ENCODE assay signal across 8 cellular contexts in the genomic region with DNA sequence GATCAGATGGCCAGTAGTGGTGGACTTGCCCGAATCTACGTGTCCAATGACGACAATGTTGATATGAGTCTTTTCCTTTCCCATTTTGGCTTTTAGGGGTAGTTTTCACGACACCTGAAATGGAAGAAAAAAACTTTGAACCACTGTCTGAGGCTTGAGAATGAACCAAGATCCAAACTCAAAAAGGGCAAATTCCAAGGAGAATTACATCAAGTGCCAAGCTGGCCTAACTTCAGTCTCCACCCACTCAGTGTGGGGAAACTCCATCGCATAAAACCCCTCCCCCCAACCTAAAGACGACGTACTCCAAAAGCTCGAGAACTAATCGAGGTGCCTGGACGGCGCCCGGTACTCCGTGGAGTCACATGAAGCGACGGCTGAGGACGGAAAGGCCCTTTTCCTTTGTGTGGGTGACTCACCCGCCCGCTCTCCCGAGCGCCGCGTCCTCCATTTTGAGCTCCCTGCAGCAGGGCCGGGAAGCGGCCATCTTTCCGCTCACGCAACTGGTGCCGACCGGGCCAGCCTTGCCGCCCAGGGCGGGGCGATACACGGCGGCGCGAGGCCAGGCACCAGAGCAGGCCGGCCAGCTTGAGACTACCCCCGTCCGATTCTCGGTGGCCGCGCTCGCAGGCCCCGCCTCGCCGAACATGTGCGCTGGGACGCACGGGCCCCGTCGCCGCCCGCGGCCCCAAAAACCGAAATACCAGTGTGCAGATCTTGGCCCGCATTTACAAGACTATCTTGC. TPM values are rescaled to one million over a fixed set of nuclear protein-coding genes. Genes with fewer than 3 reads are reported as not detected.
DNase-seq lines count a peak whose midpoint lies in the region; ATAC-seq and TF ChIP-seq lines count a peak whose summit lies in the region.

No MANE protein-coding gene starts in this region.

- peak overlapping the region; percentile 91 for H3K4me3 Mint-ChIP-seq in T-helper 17 cell
- H3K4me3 Mint-ChIP-seq in progenitor cell of endocrine pancreas (ENCODE audit: low read depth): peak overlapping the region; percentile 99
- H3K4me3 Mint-ChIP-seq in type B pancreatic cell: peak overlapping the region; percentile 97

- TF ChIP-seq CTCF in left ventricle myocardium inferior (IDR thresholded peaks at IDR 0.05; ENCODE audit: borderline replicate concordance): no peak
- no peak for TF ChIP-seq CTCF in progenitor cell of endocrine pancreas (IDR thresholded peaks at IDR 0.05; ENCODE audit: unreplicated experiment)
- no peak for TF ChIP-seq CTCF in type B pancreatic cell (conservative IDR thresholded peaks at IDR 0.05)

- peaks cover 11% of the 10 kb centered on the region for H3K36me3 Mint-ChIP-seq in T-helper 17 cell (ENCODE audit: low read depth)
- peaks cover 46% of the 10 kb centered on the region for H3K36me3 Mint-ChIP-seq in progenitor cell of endocrine pancreas (ENCODE audit: insufficient read depth)
- peaks cover 47% of the 10 kb centered on the region for H3K36me3 Mint-ChIP-seq in type B pancreatic cell

- peaks cover 46% of the 10 kb centered on the region for H3K27me3 ChIP-seq in left ventricle myocardium inferior (ENCODE audit: low read depth)

- H3K9me3 ChIP-seq in T-helper 17 cell (ENCODE audit: control insufficient read depth, low read length, poor library complexity, severe bottlenecking) (peaks cover 4% of the 10 kb centered on the region), left ventricle myocardium inferior (replicated peaks) (no peaks in the 10 kb centered on the region)

- intact Hi-C loops in left ventricle myocardium inferior (cut with micrococcal nuclease): loop anchor here (5.0 to 10.0 kb wide), 2 partner anchors 65 to 87 kb away; no protein-coding TSS in a partner anchor

- H3K4me1 ChIP-seq in left ventricle myocardium inferior: peaks cover 82% of the 10 kb centered on the region

- peaks cover 35% of the 10 kb centered on the region for H3K36me3 ChIP-seq in left ventricle myocardium inferior

- peak overlapping the region; percentile 95 for H3K4me3 ChIP-seq in Jurkat, Clone E6-1 (ENCODE audit: low read length)
- peak overlapping the region; percentile 90 for H3K4me3 ChIP-seq in left ventricle myocardium inferior

- H3K4me1 Mint-ChIP-seq in T-helper 17 cell (peaks cover 51% of the 10 kb centered on the region), progenitor cell of endocrine pancreas (ENCODE audit: low read depth) (peaks cover 34% of the 10 kb centered on the region), type B pancreatic cell (ENCODE audit: unreplicated experiment) (peaks cover 37% of the 10 kb centered on the region)

- H3K27ac Mint-ChIP-seq in T-helper 17 cell: peak overlapping the region; percentile 100
- H3K27ac Mint-ChIP-seq in progenitor cell of endocrine pancreas: peak overlapping the region; percentile 100
- peak overlapping the region; percentile 99 for H3K27ac Mint-ChIP-seq in type B pancreatic cell

- peaks cover 6% of the 10 kb centered on the region for H3K27me3 Mint-ChIP-seq in T-helper 17 cell
- H3K27me3 Mint-ChIP-seq in progenitor cell of endocrine pancreas: no peaks in the 10 kb centered on the region
- peaks cover 11% of the 10 kb centered on the region for H3K27me3 Mint-ChIP-seq in type B pancreatic cell

- DNase-seq in G401 (ENCODE audit: low spot score): peak; percentile 71
- no peak for DNase-seq in Jurkat, Clone E6-1 (ENCODE audit: low read depth, low spot score)
- peak; percentile 64 to 79 (median 67) for DNase-seq in T-helper 17 cell
- peak; percentile 74 for DNase-seq in amniotic epithelial cell (ENCODE audit: low read depth)
- peak; percentile 64 for DNase-seq in left ventricle myocardium inferior
- DNase-seq in progenitor cell of endocrine pancreas (ENCODE audit: low spot score, unreplicated experiment): peak; percentile 39
- DNase-seq in type B pancreatic cell (ENCODE audit: extremely low spot score, unreplicated experiment): peak; percentile 79

- H3K27ac ChIP-seq in left ventricle myocardium inferior (replicated peaks): peak overlapping the region; percentile 99

- in situ Hi-C loops in G401 (cut with HindIII; ENCODE audit: low sequenced_read_pairs): no loop called here

- H3K9me3 Mint-ChIP-seq in progenitor cell of endocrine pancreas (ENCODE audit: low read depth) (no peaks in the 10 kb centered on the region), type B pancreatic cell (no peaks in the 10 kb centered on the region)

- peak; percentile 34 for ATAC-seq in T-helper 17 cell
- ATAC-seq in GM19397 (IDR thresholded peaks at IDR 0.05; ENCODE audit: unreplicated experiment): no peak

RNA-seq across cellular contexts. Expression of a gene that starts 0.7 kb away (rescaled TPM):
- total RNA-seq in G401 (2014; rRNA removed; shearing (Covaris generic)): 15,038 and 17,549 TPM in 2 replicates
- polyA plus RNA-seq in Jurkat, Clone E6-1 (2012; ENCODE audit: insufficient read depth, insufficient read length): 8,518 TPM
- over 10,000 TPM; 15,315 to 15,954 TPM for total RNA-seq in T-helper 17 cell
- total RNA-seq in left ventricle myocardium inferior: 1,882 TPM
- total RNA-seq in progenitor cell of endocrine pancreas: 12,032 and 12,129 TPM in 2 replicates
- total RNA-seq in type B pancreatic cell (ENCODE audit: low replicate concordance): 12,371 and 13,155 TPM in 2 replicates

RNA-seq across cellular contexts. Expression of a gene that starts 58.6 kb away (rescaled TPM):
- 19.0 and 31.0 TPM in 2 replicates for total RNA-seq in G401 (2014; rRNA removed; shearing (Covaris generic))
- 53.1 TPM for polyA plus RNA-seq in Jurkat, Clone E6-1 (2012; ENCODE audit: insufficient read depth, insufficient read length)
- total RNA-seq in T-helper 17 cell (10 to 100 TPM; 37.1 to 47.4 TPM), left ventricle myocardium inferior (30.4 TPM), progenitor cell of endocrine pancreas (20.5 and 27.5 TPM in 2 replicates), type B pancreatic cell (ENCODE audit: low replicate concordance) (28.0 and 28.3 TPM in 2 replicates)
